Comparison of ENCODE assay signal across 11 cellular contexts in genomic region chr2:168545439-168546082, GRCh38.
DNase-seq lines count a peak whose midpoint lies in the region; ATAC-seq and TF ChIP-seq lines count a peak whose summit lies in the region.
"Had no signal": no experiment of that assay in that cellular context is flagged by ENCODE, and none has a peak within 500 bp of the region (broad histone marks: within the 10 kb centered on the region; RNA-seq: fewer than 3 reads in every experiment).

No MANE protein-coding gene starts in this region.

- H3K4me3 ChIP-seq in epithelial cell of proximal tubule (ENCODE audit: low read depth, low read length) (no peak overlapping the region), mucosa of descending colon (no peak overlapping the region)
- H3K4me3 ChIP-seq: HAP-1 had no signal

- no peaks in the 10 kb centered on the region for H3K36me3 ChIP-seq in mucosa of descending colon (ENCODE audit: low read depth)
- H3K36me3 ChIP-seq: HAP-1 had no signal

- ATAC-seq in mucosa of descending colon = peak; percentile 75
- no peak for ATAC-seq in HG03432 (IDR thresholded peaks at IDR 0.05; ENCODE audit: unreplicated experiment)
- no peak for ATAC-seq in GM19351 (IDR thresholded peaks at IDR 0.05; ENCODE audit: unreplicated experiment)
- no peak for ATAC-seq in HG02678 (IDR thresholded peaks at IDR 0.05; ENCODE audit: unreplicated experiment)
- ATAC-seq: effector memory CD8-positive, alpha-beta T cell had no signal

- TF ChIP-seq CTCF in epithelial cell of proximal tubule (conservative IDR thresholded peaks at IDR 0.05; ENCODE audit: low read depth, low read length) (no peak), mucosa of descending colon (IDR thresholded peaks at IDR 0.05) (no peak)

- intact Hi-C loops in mucosa of descending colon (cut with DNase I, micrococcal nuclease) = no loop called here

- peaks cover 13% of the 10 kb centered on the region for H3K4me1 ChIP-seq in mucosa of descending colon (ENCODE audit: low read depth)
- H3K4me1 ChIP-seq: HAP-1 had no signal

- no peaks in the 10 kb centered on the region for H3K9me3 ChIP-seq in mucosa of descending colon
- H3K9me3 ChIP-seq: HAP-1 had no signal

- DNase-seq in EL (peak; percentile 91), NCI-H460 (ENCODE audit: extremely low read depth, low read depth) (peak; percentile 58), epithelial cell of proximal tubule (ENCODE audit: low read depth) (peak; percentile 83), mucosa of descending colon (no peak), midbrain (lab: John Stamatoyannopoulos, UW) (no peak)
- DNase-seq: effector memory CD8-positive, alpha-beta T cell; NCI-H2227 treated with DMSO at 0.1 percent for 48 hours had no signal

Comparison
In these comparisons a context has a peak if more than half of its experiments do, and no peak if none do; other contexts are left out.
1. DNase-seq: peak in EL (single experiment), NCI-H460 (single experiment) and epithelial cell of proximal tubule (single experiment); none in mucosa of descending colon (0 of 3) and midbrain (single experiment).